22 cellular contexts compared by ENCODE assay signal in genomic region chr12:62725781-62726180, GRCh38.
A peak's percentile ranks its signal among the peaks of the same experiment; 100 is the strongest.
DNase-seq lines count a peak whose midpoint lies in the region; ATAC-seq and TF ChIP-seq lines count a peak whose summit lies in the region.
"Had no signal": no experiment of that assay in that cellular context is flagged by ENCODE, and none has a peak within 500 bp of the region (broad histone marks: within the 10 kb centered on the region; RNA-seq: fewer than 3 reads in every experiment).

No MANE protein-coding gene starts in this region.

- H3K4me1 ChIP-seq in GM23248 (ENCODE audit: insufficient read depth), result peaks cover 68% of the 10 kb centered on the region
- H3K4me1 ChIP-seq in SJSA1 (replicated peaks), result peaks cover 56% of the 10 kb centered on the region
- H3K4me1 ChIP-seq in fibroblast of lung (ENCODE audit: control insufficient read depth, extremely low read depth, insufficient read depth, low read length), result peaks cover 36% of the 10 kb centered on the region
- peaks cover 62% of the 10 kb centered on the region for H3K4me1 ChIP-seq in skeletal muscle satellite cell (ENCODE audit: control insufficient read depth, insufficient read depth, low read length)
- peaks cover 0 to 34% (median 0%) of the 10 kb centered on the region in 3 donors for H3K4me1 ChIP-seq in gastroesophageal sphincter

- H3K4me2 ChIP-seq in GM23248 (ENCODE audit: unreplicated experiment) (peak overlapping the region; percentile 49), fibroblast of lung (ENCODE audit: extremely low read depth, insufficient read depth, low read length) (no peak overlapping the region), skeletal muscle satellite cell (ENCODE audit: low read length) (peak overlapping the region; percentile 36)

- no peaks in the 10 kb centered on the region for H3K9me2 ChIP-seq in GM23248 (ENCODE audit: insufficient read depth)

- H3K27me3 ChIP-seq in GM23248 (replicated peaks; ENCODE audit: insufficient read depth) (no peaks in the 10 kb centered on the region), SJSA1 (replicated peaks) (no peaks in the 10 kb centered on the region), fibroblast of lung (ENCODE audit: control insufficient read depth, insufficient read depth, low read length) (no peaks in the 10 kb centered on the region), skeletal muscle satellite cell (ENCODE audit: control insufficient read depth, insufficient read depth, low read length) (no peaks in the 10 kb centered on the region), gastroesophageal sphincter (no peaks in the 10 kb centered on the region)
- H3K27me3 ChIP-seq: esophagus squamous epithelium, MG63, ovary had no signal

- H3K27me3 Mint-ChIP-seq in stimulated activated naive B cell treated with anti-CD40 and anti-IgM and Interleukin-4, amounts not matched to agents 10 μg/mL and 1 μg/mL and 100 μg/mL, for 72 hours, result peaks cover 4 to 5% of the 10 kb centered on the region in 2 donors
- H3K27me3 Mint-ChIP-seq: CD4-positive, CD25-positive, alpha-beta regulatory T cell had no signal

- H3K36me3 Mint-ChIP-seq in stimulated activated naive B cell treated with anti-CD40 and anti-IgM and Interleukin-4, amounts not matched to agents 10 μg/mL and 1 μg/mL and 100 μg/mL, for 72 hours, result no peaks in the 10 kb centered on the region
- H3K36me3 Mint-ChIP-seq: activated naive CD8-positive, alpha-beta T cell treated with anti-CD3 and anti-CD28 coated beads for 36 hours; CD4-positive, CD25-positive, alpha-beta regulatory T cell; naive thymus-derived CD4-positive, alpha-beta T cell; T-cell had no signal

- no peak for ATAC-seq in gastroesophageal sphincter
- ATAC-seq in stimulated activated naive B cell treated with anti-CD40 and anti-IgM and Interleukin-4, amounts not matched to agents 10 μg/mL and 1 μg/mL and 100 μg/mL, for 72 hours (replicated peaks), result no peak
- ATAC-seq: naive thymus-derived CD4-positive, alpha-beta T cell; T-cell had no signal

- no peaks in the 10 kb centered on the region for H3K9me3 ChIP-seq in GM23248 (ENCODE audit: low read depth)
- no peaks in the 10 kb centered on the region for H3K9me3 ChIP-seq in SJSA1 (replicated peaks)
- H3K9me3 ChIP-seq in fibroblast of lung (ENCODE audit: control insufficient read depth, insufficient read depth, low read depth, low read length), result no peaks in the 10 kb centered on the region
- H3K9me3 ChIP-seq in skeletal muscle satellite cell (replicated peaks; ENCODE audit: low read length), result no peaks in the 10 kb centered on the region
- H3K9me3 ChIP-seq in gastroesophageal sphincter, result no peaks in the 10 kb centered on the region
- H3K9me3 ChIP-seq: esophagus squamous epithelium, MG63, ovary had no signal

- no peaks in the 10 kb centered on the region for H3K36me3 ChIP-seq in GM23248 (ENCODE audit: low read depth)
- H3K36me3 ChIP-seq in SJSA1, result no peaks in the 10 kb centered on the region
- no peaks in the 10 kb centered on the region for H3K36me3 ChIP-seq in fibroblast of lung (ENCODE audit: control insufficient read depth, insufficient read depth, low read length)
- no peaks in the 10 kb centered on the region for H3K36me3 ChIP-seq in skeletal muscle satellite cell (ENCODE audit: insufficient read depth, low read length)
- H3K36me3 ChIP-seq in gastroesophageal sphincter, result no peaks in the 10 kb centered on the region
- H3K36me3 ChIP-seq: esophagus squamous epithelium, MG63, ovary had no signal

- H3F3A ChIP-seq in GM23248 (ENCODE audit: insufficient read depth), result peaks cover 52% of the 10 kb centered on the region

- H3K79me2 ChIP-seq in GM23248 (ENCODE audit: insufficient read depth) (no peaks in the 10 kb centered on the region), fibroblast of lung (ENCODE audit: control insufficient read depth, insufficient read depth, low read length) (no peaks in the 10 kb centered on the region)

- no peak for TF ChIP-seq EP300 in gastroesophageal sphincter (IDR thresholded peaks at IDR 0.05)

- H3K4me1 Mint-ChIP-seq in stimulated activated naive B cell treated with anti-CD40 and anti-IgM and Interleukin-4, amounts not matched to agents 10 μg/mL and 1 μg/mL and 100 μg/mL, for 72 hours, result peaks cover 0 to 3% of the 10 kb centered on the region in 2 donors
- H3K4me1 Mint-ChIP-seq: activated CD4-positive, alpha-beta T cell treated with anti-CD3 and anti-CD28 coated beads, Interleukin-2, amount 10 ng/mL, durations not matched to agents 7 days and 5 days; activated naive CD8-positive, alpha-beta T cell treated with anti-CD3 and anti-CD28 coated beads for 36 hours; CD4-positive, CD25-positive, alpha-beta regulatory T cell; T-cell had no signal

- H4K20me1 ChIP-seq in GM23248 (ENCODE audit: insufficient read depth) (no peaks in the 10 kb centered on the region), fibroblast of lung (ENCODE audit: control insufficient read depth, extremely low read depth, insufficient read depth, low read length) (no peaks in the 10 kb centered on the region)

- TF ChIP-seq POLR2A in gastroesophageal sphincter (IDR thresholded peaks at IDR 0.05), result no peak

- H2AFZ ChIP-seq in GM23248 (no peak overlapping the region), fibroblast of lung (ENCODE audit: low read length) (no peak overlapping the region)

- H3K9me3 Mint-ChIP-seq in stimulated activated naive B cell treated with anti-CD40 and anti-IgM and Interleukin-4, amounts not matched to agents 10 μg/mL and 1 μg/mL and 100 μg/mL, for 72 hours, result no peaks in the 10 kb centered on the region
- H3K9me3 Mint-ChIP-seq: activated CD4-positive, alpha-beta T cell treated with anti-CD3 and anti-CD28 coated beads, Interleukin-2, amount 10 ng/mL, durations not matched to agents 7 days and 5 days; activated naive CD8-positive, alpha-beta T cell treated with anti-CD3 and anti-CD28 coated beads for 36 hours; activated T-helper 2 cell treated with anti-CD3 and anti-CD28 coated beads, Interferon-gamma antibody, Interleukin-2, Interleukin-4, amounts not matched to agents 10 μg/mL and 5 μg/mL and 100 μg/mL, durations not matched to agents 14 hours and 24 hours and 36 hours; naive thymus-derived CD4-positive, alpha-beta T cell; T-cell had no signal

- in situ Hi-C loops in GM23248 (cut with MboI), result no loop called here

- TF ChIP-seq CTCF in fibroblast of lung (conservative IDR thresholded peaks at IDR 0.05 in 1 of 2, IDR thresholded peaks at IDR 0.05 in 1 of 2; ENCODE audit: low read depth in 1 of 2, low read length in 2 of 2) (no peak), gastroesophageal sphincter (IDR thresholded peaks at IDR 0.05) (no peak)

- H3K27ac ChIP-seq in GM23248 (peak overlapping the region; percentile 88), SJSA1 (peak overlapping the region; percentile 81; the same call in 1 of the 2 replicates), fibroblast of lung (ENCODE audit: insufficient read depth, low read length) (peak overlapping the region; percentile 35), gastroesophageal sphincter (no peak overlapping the region)
- H3K27ac ChIP-seq: ovary had no signal

- no peak overlapping the region for H3K27ac Mint-ChIP-seq in stimulated activated naive B cell treated with anti-CD40 and anti-IgM and Interleukin-4, amounts not matched to agents 10 μg/mL and 1 μg/mL and 100 μg/mL, for 72 hours
- H3K27ac Mint-ChIP-seq: activated CD4-positive, alpha-beta T cell treated with anti-CD3 and anti-CD28 coated beads, Interleukin-2, amount 10 ng/mL, durations not matched to agents 7 days and 5 days; activated naive CD8-positive, alpha-beta T cell treated with anti-CD3 and anti-CD28 coated beads for 36 hours; activated T-helper 2 cell treated with anti-CD3 and anti-CD28 coated beads, Interferon-gamma antibody, Interleukin-2, Interleukin-4, amounts not matched to agents 10 μg/mL and 5 μg/mL and 100 μg/mL, durations not matched to agents 14 hours and 24 hours and 36 hours; CD4-positive, CD25-positive, alpha-beta regulatory T cell; naive thymus-derived CD4-positive, alpha-beta T cell; T-cell had no signal

- no peak overlapping the region for H3K4me3 ChIP-seq in GM23248
- H3K4me3 ChIP-seq in SJSA1, result no peak overlapping the region
- H3K4me3 ChIP-seq in fibroblast of lung (replicated peaks in 1 of 4; ENCODE audit: control extremely low read depth in 1 of 4, insufficient read depth in 1 of 4, low read depth in 3 of 4, low read length in 4 of 4), result no peak overlapping the region
- H3K4me3 ChIP-seq in skeletal muscle satellite cell (ENCODE audit: low read length), result no peak overlapping the region
- no peak overlapping the region for H3K4me3 ChIP-seq in gastroesophageal sphincter
- H3K4me3 ChIP-seq: esophagus squamous epithelium, MG63, ovary had no signal

- no peak overlapping the region for H3K4me3 Mint-ChIP-seq in stimulated activated naive B cell treated with anti-CD40 and anti-IgM and Interleukin-4, amounts not matched to agents 10 μg/mL and 1 μg/mL and 100 μg/mL, for 72 hours
- H3K4me3 Mint-ChIP-seq: activated CD4-positive, alpha-beta T cell treated with anti-CD3 and anti-CD28 coated beads, Interleukin-2, amount 10 ng/mL, durations not matched to agents 7 days and 5 days; activated naive CD8-positive, alpha-beta T cell treated with anti-CD3 and anti-CD28 coated beads for 36 hours; CD4-positive, CD25-positive, alpha-beta regulatory T cell; naive thymus-derived CD4-positive, alpha-beta T cell; T-cell had no signal

- DNase-seq in GM23248, result no peak
- no peak for DNase-seq in SJSA1 (ENCODE audit: low read depth in 1 of 2, low spot score in 2 of 2)
- no peak for DNase-seq in fibroblast of lung (ENCODE audit: low read depth in 2 of 2)
- no peak for DNase-seq in stimulated activated naive B cell treated with anti-CD40 and anti-IgM and Interleukin-4, amounts not matched to agents 10 μg/mL and 1 μg/mL and 100 μg/mL, for 72 hours
- DNase-seq in NCI-H128 (lab: John Stamatoyannopoulos, UW; ENCODE audit: unreplicated experiment), result no peak
- DNase-seq: activated CD4-positive, alpha-beta T cell treated with anti-CD3 and anti-CD28 coated beads, Interleukin-2, amount 10 ng/mL, durations not matched to agents 7 days and 5 days; activated naive CD8-positive, alpha-beta T cell treated with anti-CD3 and anti-CD28 coated beads for 36 hours; CD4-positive, CD25-positive, alpha-beta regulatory T cell; DMS 273 treated with DMSO at 0.1 percent for 48 hours; effector CD8-positive, alpha-beta T cell; esophagus squamous epithelium; H7; kidney glomerular epithelial cell; MG63; naive thymus-derived CD4-positive, alpha-beta T cell; NCI-H146; NCI-H524; ovary; T-cell had no signal

- H3K9ac ChIP-seq in GM23248, result peak overlapping the region; percentile 38
- H3K9ac ChIP-seq in fibroblast of lung (ENCODE audit: insufficient read depth, low read length), result no peak overlapping the region
- peak overlapping the region; percentile 37 for H3K9ac ChIP-seq in skeletal muscle satellite cell (ENCODE audit: low read depth, low read length)

- 14 to 42% methylated on average over 1 of the region's 1 CpG for WGBS in GM23248 (ENCODE audit: low coverage in 1 of 2, low lambda C conversion rate in 2 of 2, missing lambda C conversion rate in 2 of 2), 2 experiments
- WGBS in gastroesophageal sphincter (ENCODE audit: low coverage in 1 of 2), 2 donors, result 86 to 100% methylated on average over 1 of the region's 1 CpG

Comparison
In these comparisons a context has a peak if more than half of its experiments do, and no peak if none do; other contexts are left out.
1. H3K27ac ChIP-seq: peak in GM23248 (single experiment), SJSA1 (single experiment) and fibroblast of lung (single experiment); none in gastroesophageal sphincter (0 of 4).